9 cellular contexts compared by ENCODE assay signal in the genomic region with DNA sequence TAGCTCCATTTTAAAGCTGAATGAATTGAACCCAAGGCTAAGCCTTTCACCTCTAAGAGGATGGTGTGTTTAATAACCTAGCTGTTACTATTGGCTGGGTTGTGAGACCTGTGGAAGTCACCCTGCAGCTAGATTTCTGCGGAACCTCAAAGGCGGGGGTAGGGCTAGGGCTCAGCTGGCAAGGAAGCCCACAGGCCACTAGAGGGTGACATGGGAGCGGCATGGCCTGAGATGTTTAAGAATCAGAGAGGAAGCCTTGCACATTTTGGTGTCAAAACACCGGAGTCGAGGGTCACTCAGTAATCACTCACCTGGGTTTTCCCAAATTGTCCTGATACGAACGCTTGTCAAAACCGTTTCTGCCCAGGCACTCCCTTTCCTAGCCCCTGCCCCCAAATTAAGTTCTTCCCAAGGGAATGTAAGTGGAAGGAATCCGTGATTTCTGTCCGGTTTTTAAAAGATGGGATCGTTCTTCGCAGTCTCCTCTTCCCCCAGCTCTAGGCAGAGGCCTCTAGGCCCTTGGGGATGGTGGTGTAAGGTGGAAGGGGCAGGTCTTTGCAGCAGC. TPM values are rescaled to one million over a fixed set of nuclear protein-coding genes. Genes with fewer than 3 reads are reported as not detected.
DNase-seq lines count a peak whose midpoint lies in the region; ATAC-seq and TF ChIP-seq lines count a peak whose summit lies in the region.
"Had no signal": no experiment of that assay in that cellular context is flagged by ENCODE, and none has a peak within 500 bp of the region (broad histone marks: within the 10 kb centered on the region; RNA-seq: fewer than 3 reads in every experiment).

No MANE protein-coding gene starts in this region.

- H3K9me3 ChIP-seq in WERI-Rb-1 (ENCODE audit: severe bottlenecking) (no peaks in the 10 kb centered on the region), testis (no peaks in the 10 kb centered on the region)

- WGBS in testis, 2 donors = 62 to 66% methylated on average over 12 of the region's 12 CpGs

- peaks cover 18% of the 10 kb centered on the region for H3K4me1 ChIP-seq in testis

- peak overlapping the region in 1 of 6 donors; percentile 59 for H3K27ac Mint-ChIP-seq in naive B cell
- H3K27ac Mint-ChIP-seq: T-helper 1 cell treated with Interleukin-12 subunit alpha and Interleukin-12 subunit beta and Interleukin-4 antibody, amounts not matched to agents 30 μg/mL and 1 μg/mL, for 36 hours had no signal

- H3K9me3 Mint-ChIP-seq in naive B cell = no peaks in the 10 kb centered on the region
- H3K9me3 Mint-ChIP-seq: T-helper 1 cell treated with Interleukin-12 subunit alpha and Interleukin-12 subunit beta and Interleukin-4 antibody, amounts not matched to agents 30 μg/mL and 1 μg/mL, for 36 hours had no signal

- TF ChIP-seq POLR2A in testis (IDR thresholded peaks at IDR 0.05) = no peak

- H3K36me3 ChIP-seq in WERI-Rb-1 (no peaks in the 10 kb centered on the region; the same call in 1 of the 2 replicates), testis (ENCODE audit: low read depth, missing control alignments) (no peaks in the 10 kb centered on the region)

- peak; percentile 88 for TF ChIP-seq CTCF in WERI-Rb-1 (IDR thresholded peaks at IDR 0.05; ENCODE audit: low read depth, low read length)
- peak in 1 of 3 experiments; percentile 1 for TF ChIP-seq CTCF in testis (IDR thresholded peaks at IDR 0.05)

- H3K4me3 ChIP-seq in WERI-Rb-1 (ENCODE audit: low read depth, low read length) (no peak overlapping the region), testis (no peak overlapping the region)

- in situ Hi-C loops in KBM-7 (cut with MboI; ENCODE audit: low pct_unique_long_range_greater_than_20kb, low sequenced_read_pairs) = no loop called here

- no peaks in the 10 kb centered on the region for H3K27me3 Mint-ChIP-seq in naive B cell

- H3K4me1 Mint-ChIP-seq in naive B cell = peaks cover 16 to 40% (median 24%) of the 10 kb centered on the region in 3 donors

- intact Hi-C loops in testis (cut with DNase I; ENCODE audit: low total_unique reads) = no loop called here

- H3K27ac ChIP-seq in WERI-Rb-1 (no peak overlapping the region), testis (no peak overlapping the region)

- H3K27me3 ChIP-seq in WERI-Rb-1 (ENCODE audit: insufficient read depth, low read depth, severe bottlenecking) (no peaks in the 10 kb centered on the region), testis (no peaks in the 10 kb centered on the region)

- H3K4me3 Mint-ChIP-seq in naive B cell = peak overlapping the region in 2 of 8 donors; percentile 25 to 62
- H3K4me3 Mint-ChIP-seq: T-helper 1 cell treated with Interleukin-12 subunit alpha and Interleukin-12 subunit beta and Interleukin-4 antibody, amounts not matched to agents 30 μg/mL and 1 μg/mL, for 36 hours had no signal

- peak; percentile 75 for DNase-seq in D341Med (ENCODE audit: low spot score)
- DNase-seq in KBM-7 = peak; percentile 73
- peak; percentile 75 for DNase-seq in WERI-Rb-1
- peak; percentile 68 for DNase-seq in cerebellar cortex (ENCODE audit: low spot score)
- peak; percentile 14 for DNase-seq in naive B cell
- peak; percentile 63 for DNase-seq in testis

- H3K36me3 Mint-ChIP-seq in naive B cell = no peaks in the 10 kb centered on the region

- ATAC-seq in naive B cell (ENCODE audit: low read depth in 2 of 2) = peak; percentile 14 to 19
- no peak for ATAC-seq in GM21381 (IDR thresholded peaks at IDR 0.05; ENCODE audit: unreplicated experiment)
- ATAC-seq in HG03520 (IDR thresholded peaks at IDR 0.05; ENCODE audit: unreplicated experiment) = no peak

RNA-seq across cellular contexts. Expression of a gene that starts 3.8 kb away (rescaled TPM):
- polyA plus RNA-seq in naive B cell (ENCODE audit: low read depth in 6 of 6) (10 to 100 TPM in 4 of 6 donors, 1 to 10 TPM in 2; 8.6 to 20.4 (median 17.0) TPM), testis (ENCODE audit: insufficient read depth, low read depth, low replicate concordance) (49.5 TPM)
- 10 to 100 TPM; 80.4 to 80.6 TPM for total RNA-seq in testis

Comparison
In these comparisons a context has a peak if more than half of its experiments do, and no peak if none do; other contexts are left out.
1. DNase-seq: peak in every context shown above with its lines; median percentile 75 in D341Med; 75 in WERI-Rb-1; 73 in KBM-7; 68 in cerebellar cortex; 63 in testis; 14 in naive B cell.
2. ATAC-seq: peak in naive B cell (2 of 2); none in GM21381 (single experiment) and HG03520 (single experiment).